In the genomic region with DNA sequence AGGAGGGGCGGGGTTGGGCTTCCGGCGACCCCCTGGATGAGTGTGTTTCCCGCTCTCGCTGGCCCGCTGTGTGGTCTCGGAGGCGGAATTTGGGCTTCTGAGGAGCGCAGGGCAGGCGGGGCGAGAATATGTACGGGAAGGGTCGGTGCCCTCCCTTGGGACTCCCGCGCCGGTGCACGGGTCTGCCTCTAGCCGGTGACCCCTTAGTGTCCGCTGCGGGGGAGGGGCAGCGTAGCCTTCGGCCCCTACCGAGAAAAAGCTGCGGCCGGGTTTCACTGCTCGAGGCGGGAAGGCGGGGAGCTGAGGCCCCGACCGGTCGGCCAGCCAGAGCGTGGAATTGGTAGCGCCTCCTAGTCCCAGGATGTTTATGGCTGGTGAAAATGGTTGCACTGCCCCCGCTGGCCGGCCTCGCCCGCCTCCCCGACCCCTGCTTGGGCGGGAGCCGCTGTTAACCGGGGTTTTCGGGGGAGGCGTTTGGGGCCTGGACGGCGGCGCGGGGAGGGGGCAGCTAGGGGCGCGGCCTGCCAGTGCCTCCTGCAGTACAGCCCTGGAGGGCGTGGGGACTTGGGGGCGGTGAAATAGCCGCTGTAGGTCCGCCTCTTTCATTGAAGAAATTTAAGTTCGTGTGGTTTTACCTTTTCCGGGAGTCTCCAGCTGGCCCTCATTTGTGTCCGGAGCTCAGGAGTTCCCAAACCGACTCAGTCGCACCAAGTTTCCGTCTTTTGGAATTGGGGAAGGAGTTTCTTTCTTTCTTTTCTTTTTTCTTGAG, we compare ENCODE assay signal across 8 cellular contexts. TPM values are rescaled to one million over a fixed set of nuclear protein-coding genes. Genes with fewer than 3 reads are reported as not detected.
A peak's percentile ranks its signal among the peaks of the same experiment; 100 is the strongest.
DNase-seq lines count a peak whose midpoint lies in the region; ATAC-seq and TF ChIP-seq lines count a peak whose summit lies in the region.

A gene (plus strand): TSS at position 643 of the 769 bp plus-strand sequence. CDS start 290 bp downstream, outside the sequence.

- H3K36me3 ChIP-seq in adipocyte (ENCODE audit: control insufficient read depth, insufficient read depth, low read length, severe bottlenecking) (no peaks in the 10 kb centered on the region), heart left ventricle (no peaks in the 10 kb centered on the region), prostate gland (no peaks in the 10 kb centered on the region), urinary bladder (ENCODE audit: insufficient read depth) (no peaks in the 10 kb centered on the region)

- H3K4me3 ChIP-seq in GM12865 (ENCODE audit: low read depth, low read length): peak within 1 kb of the TSS; percentile 77
- H3K4me3 ChIP-seq in adipocyte (ENCODE audit: low read length): peak within 1 kb of the TSS; percentile 88
- H3K4me3 ChIP-seq in heart left ventricle: peak within 1 kb of the TSS; percentile 74 to 98 (median 89)
- peak within 1 kb of the TSS; percentile 58 to 93 for H3K4me3 ChIP-seq in prostate gland
- H3K4me3 ChIP-seq in urinary bladder (ENCODE audit: low read depth, low read length): peak within 1 kb of the TSS; percentile 70

- no peak for TF ChIP-seq CTCF in GM12865 (IDR thresholded peaks at IDR 0.05; ENCODE audit: insufficient read depth, low read depth, low read length, missing control alignments)
- peak in 10 of 12 donors; percentile 7 to 68 (median 24) for TF ChIP-seq CTCF in heart left ventricle (IDR thresholded peaks at IDR 0.05)
- TF ChIP-seq CTCF in prostate gland (IDR thresholded peaks at IDR 0.05): peak in 2 of 4 experiments; percentile 5 to 8

- peak in 1 of 2 donors; percentile 77 for TF ChIP-seq POLR2A in heart left ventricle (IDR thresholded peaks at IDR 0.05)
- peak; percentile 83 for TF ChIP-seq POLR2A in prostate gland (IDR thresholded peaks at IDR 0.05)

- peak within 1 kb of the TSS; percentile 93 for H3K9ac ChIP-seq in adipocyte (ENCODE audit: low read length)

- H3K9me3 ChIP-seq in adipocyte (ENCODE audit: control insufficient read depth, low read length) (no peaks in the 10 kb centered on the region), heart left ventricle (no peaks in the 10 kb centered on the region), prostate gland (no peaks in the 10 kb centered on the region)

- H3K27me3 ChIP-seq in adipocyte (replicated peaks; ENCODE audit: control insufficient read depth, insufficient read depth, low read length): no peaks in the 10 kb centered on the region
- no peaks in the 10 kb centered on the region for H3K27me3 ChIP-seq in heart left ventricle
- no peaks in the 10 kb centered on the region for H3K27me3 ChIP-seq in prostate gland (replicated peaks; ENCODE audit: insufficient read depth)

- peak; percentile 62 for ATAC-seq in HG02759 (IDR thresholded peaks at IDR 0.05; ENCODE audit: unreplicated experiment)
- ATAC-seq in heart left ventricle: peak; percentile 81 to 90 (median 88)

- DNase-seq in GM12865 (ENCODE audit: low read depth): peak; percentile 93
- peak; percentile 83 for DNase-seq in NCI-H1436 (lab: John Stamatoyannopoulos, UW)
- peak; percentile 74 for DNase-seq in T follicular helper cell (ENCODE audit: low read depth)
- peak; percentile 97 for DNase-seq in adipocyte (ENCODE audit: low read depth)
- peak; percentile 91 to 96 (median 94) for DNase-seq in heart left ventricle
- DNase-seq in prostate gland (ENCODE audit: low spot score): peak; percentile 91

- H3K27ac ChIP-seq in heart left ventricle: peak within 1 kb of the TSS; percentile 98 to 100 (median 99)
- H3K27ac ChIP-seq in prostate gland: peak within 1 kb of the TSS; percentile 89 to 94
- H3K27ac ChIP-seq in urinary bladder (ENCODE audit: low read depth): peak within 1 kb of the TSS; percentile 93

- 0 to 2% (median 1%) methylated on average over 40 to 59 of the region's 59 CpGs for WGBS in heart left ventricle, 4 donors
- 0% methylated on average over 53 of the region's 59 CpGs for WGBS in prostate gland
- under 1% methylated on average over 59 of the region's 59 CpGs for WGBS in urinary bladder

- peaks cover 35% of the 10 kb centered on the region for H3K4me1 ChIP-seq in adipocyte (ENCODE audit: control insufficient read depth, insufficient read depth, low read length)
- H3K4me1 ChIP-seq in heart left ventricle: peaks cover 0 to 45% (median 30%) of the 10 kb centered on the region in 12 donors
- no peaks in the 10 kb centered on the region for H3K4me1 ChIP-seq in prostate gland (replicated peaks)
- H3K4me1 ChIP-seq in urinary bladder (ENCODE audit: insufficient read depth): peaks cover 2% of the 10 kb centered on the region

- intact Hi-C loops in heart left ventricle (cut with DNase I) (loop anchor here in 6 of 10 donors (2.0 to 10.0 kb wide), 6 partner anchors 36 to 257 kb away; a partner anchor contains a TSS), prostate gland (cut with DNase I) (no loop called here)

RNA-seq across cellular contexts. Expression of the gene that starts here (rescaled TPM):
- total RNA-seq in heart left ventricle (100 to 1,000 TPM; 175 to 972 (median 331) TPM), prostate gland (10 to 100 TPM; 57.3 to 68.6 TPM), urinary bladder (158 TPM)
- polyA plus RNA-seq in heart left ventricle (1,000 to 10,000 TPM in 1 of 2 donors, 100 to 1,000 TPM in 1; 206 to 1,308 TPM), urinary bladder (134 TPM)

Comparison
In these comparisons a context has a peak if more than half of its experiments do, and no peak if none do; other contexts are left out.
1. Peak in every context shown above with its lines: DNase-seq, ATAC-seq, H3K4me3 ChIP-seq and H3K27ac ChIP-seq.